Comparison of ENCODE assay signal across 26 cellular contexts in the genomic region with DNA sequence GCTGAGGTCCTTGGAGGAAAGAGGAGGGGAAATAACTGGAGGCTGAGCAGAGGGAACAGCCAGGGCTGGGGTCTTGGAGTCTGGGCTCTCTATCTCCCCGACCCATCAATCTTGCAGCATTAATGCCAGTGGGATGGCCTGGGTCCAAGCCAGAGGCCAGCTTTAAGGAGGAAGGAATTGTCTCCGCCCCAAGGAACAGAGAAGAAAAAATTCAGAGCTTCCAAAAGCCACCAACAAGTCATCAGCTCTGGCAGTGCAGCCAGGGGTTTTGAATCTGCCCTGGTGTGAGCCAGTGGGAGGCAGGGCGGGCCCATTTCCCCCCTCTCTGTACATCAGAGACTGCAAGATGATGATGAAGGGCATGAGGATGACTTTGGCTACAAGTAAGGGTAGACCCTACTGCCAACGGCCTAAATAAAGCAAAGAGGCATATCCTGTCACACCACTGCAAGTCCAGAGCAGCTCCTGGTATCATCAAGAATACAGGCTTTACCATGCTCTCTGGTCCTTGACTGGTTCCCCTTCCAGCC. TPM values are rescaled to one million over a fixed set of nuclear protein-coding genes. Genes with fewer than 3 reads are reported as not detected.
A peak's percentile ranks its signal among the peaks of the same experiment; 100 is the strongest.
DNase-seq lines count a peak whose midpoint lies in the region; ATAC-seq and TF ChIP-seq lines count a peak whose summit lies in the region.
"Had no signal": no experiment of that assay in that cellular context is flagged by ENCODE, and none has a peak within 500 bp of the region (broad histone marks: within the 10 kb centered on the region; RNA-seq: fewer than 3 reads in every experiment).

No MANE protein-coding gene starts in this region.

- peaks cover 82% of the 10 kb centered on the region for H3K4me1 ChIP-seq in BLaER1
- peaks cover 8% of the 10 kb centered on the region for H3K4me1 ChIP-seq in right cardiac atrium (ENCODE audit: control insufficient read depth, insufficient read depth, low read length)
- no peaks in the 10 kb centered on the region for H3K4me1 ChIP-seq in psoas muscle
- H3K4me1 ChIP-seq: Caco-2, parathyroid adenoma had no signal

- 77% methylated on average over 4 of the region's 4 CpGs for WGBS in right cardiac atrium
- WGBS in psoas muscle, 3 donors = 73 to 78% (median 74%) methylated on average over 4 of the region's 4 CpGs

- TF ChIP-seq CTCF in psoas muscle (IDR thresholded peaks at IDR 0.05) = no peak

- H3K4me3 ChIP-seq in BLaER1 (no peak overlapping the region; the same call in 1 of the 2 replicates), right cardiac atrium (ENCODE audit: low read length) (no peak overlapping the region), psoas muscle (no peak overlapping the region)
- H3K4me3 ChIP-seq: neural progenitor cell, SJCRH30 had no signal

- peak overlapping the region; percentile 87 for H3K4me2 ChIP-seq in BLaER1
- H3K4me2 ChIP-seq: neural progenitor cell had no signal

- H3K9me3 ChIP-seq in BLaER1 (no peaks in the 10 kb centered on the region), right cardiac atrium (ENCODE audit: control insufficient read depth, low read length) (no peaks in the 10 kb centered on the region), psoas muscle (no peaks in the 10 kb centered on the region)
- H3K9me3 ChIP-seq: Caco-2, SJCRH30 had no signal

- H3K9ac ChIP-seq in BLaER1 = no peak overlapping the region
- H3K9ac ChIP-seq: neural progenitor cell, parathyroid adenoma had no signal

- H3K27ac ChIP-seq in BLaER1 (peak overlapping the region; percentile 81), right cardiac atrium (ENCODE audit: low read length) (peak overlapping the region; percentile 23), psoas muscle (peak overlapping the region; percentile 55)
- H3K27ac ChIP-seq: C4-2B, neural progenitor cell, parathyroid adenoma, SJCRH30, WERI-Rb-1 had no signal

- intact Hi-C loops in right cardiac atrium (cut with DNase I) (no loop called here), psoas muscle (cut with DNase I) (no loop called here)

- ATAC-seq in right cardiac atrium (no peak), psoas muscle (no peak), GM21619 (IDR thresholded peaks at IDR 0.05; ENCODE audit: unreplicated experiment) (no peak)
- ATAC-seq: esophagus mucosa, HepG2 had no signal

- no peaks in the 10 kb centered on the region for H4K20me1 ChIP-seq in BLaER1

- DNase-seq in D341Med (ENCODE audit: low spot score) (peak; percentile 3), right cardiac atrium (no peak), psoas muscle (no peak), amniotic stem cell (lab: John Stamatoyannopoulos, UW) (no peak), NCI-H1105 (lab: John Stamatoyannopoulos, UW) (no peak), foreskin melanocyte (no peak)
- DNase-seq: activated CD4-positive, alpha-beta T cell treated with anti-CD3 and anti-CD28 coated beads, Interleukin-2, amount 10 ng/mL, durations not matched to agents 24 days and 14 days; activated naive CD4-positive, alpha-beta T cell; Caco-2; DMS79; GDM1; mesenchymal stem cell; NCI-H1436; NCI-H226; NCI-H748 treated with DMSO at 0.1 percent for 48 hours; SJCRH30; stimulated activated CD4-positive, alpha-beta T cell treated with anti-CD3 and anti-CD28 coated beads, Interleukin-12 subunit alpha, Interleukin-12 subunit beta, amount 100 ng/mL, for 4 hours; stimulated activated CD4-positive, alpha-beta T cell treated with anti-CD3 and anti-CD28 coated beads, Interleukin-2, amount 100 ng/mL, for 48 hours; WERI-Rb-1 had no signal

- no peaks in the 10 kb centered on the region for H3K36me3 ChIP-seq in BLaER1
- no peaks in the 10 kb centered on the region for H3K36me3 ChIP-seq in psoas muscle (ENCODE audit: insufficient read depth in 1 of 2, low read depth in 1 of 2)
- H3K36me3 ChIP-seq: neural progenitor cell, SJCRH30, WERI-Rb-1 had no signal

- H3K27me3 ChIP-seq in BLaER1 (no peaks in the 10 kb centered on the region), right cardiac atrium (ENCODE audit: control insufficient read depth, insufficient read depth) (no peaks in the 10 kb centered on the region), psoas muscle (ENCODE audit: insufficient read depth in 3 of 3, low read length in 2 of 3) (no peaks in the 10 kb centered on the region)
- H3K27me3 ChIP-seq: neural progenitor cell, SJCRH30 had no signal

RNA-seq across cellular contexts. Expression of a gene that starts 34.5 kb away (rescaled TPM):
- total RNA-seq in right cardiac atrium (10 to 100 TPM; 27.7 to 49.9 (median 44.9) TPM), psoas muscle (10 to 100 TPM; 14.7 to 32.9 (median 21.4) TPM)
- polyA plus RNA-seq in right cardiac atrium (72.1 TPM), psoas muscle (10 to 100 TPM; 16.2 to 27.9 (median 16.7) TPM)
- total RNA-seq: HepG2 had no signal

Comparison
In these comparisons a context has a peak if more than half of its experiments do, and no peak if none do; other contexts are left out.
1. H3K27ac ChIP-seq: peak in every context shown above with its lines; median percentile 81 in BLaER1; 55 in psoas muscle; 23 in right cardiac atrium.